Comparison of ENCODE assay signal across 1 cellular context in the genomic region with DNA sequence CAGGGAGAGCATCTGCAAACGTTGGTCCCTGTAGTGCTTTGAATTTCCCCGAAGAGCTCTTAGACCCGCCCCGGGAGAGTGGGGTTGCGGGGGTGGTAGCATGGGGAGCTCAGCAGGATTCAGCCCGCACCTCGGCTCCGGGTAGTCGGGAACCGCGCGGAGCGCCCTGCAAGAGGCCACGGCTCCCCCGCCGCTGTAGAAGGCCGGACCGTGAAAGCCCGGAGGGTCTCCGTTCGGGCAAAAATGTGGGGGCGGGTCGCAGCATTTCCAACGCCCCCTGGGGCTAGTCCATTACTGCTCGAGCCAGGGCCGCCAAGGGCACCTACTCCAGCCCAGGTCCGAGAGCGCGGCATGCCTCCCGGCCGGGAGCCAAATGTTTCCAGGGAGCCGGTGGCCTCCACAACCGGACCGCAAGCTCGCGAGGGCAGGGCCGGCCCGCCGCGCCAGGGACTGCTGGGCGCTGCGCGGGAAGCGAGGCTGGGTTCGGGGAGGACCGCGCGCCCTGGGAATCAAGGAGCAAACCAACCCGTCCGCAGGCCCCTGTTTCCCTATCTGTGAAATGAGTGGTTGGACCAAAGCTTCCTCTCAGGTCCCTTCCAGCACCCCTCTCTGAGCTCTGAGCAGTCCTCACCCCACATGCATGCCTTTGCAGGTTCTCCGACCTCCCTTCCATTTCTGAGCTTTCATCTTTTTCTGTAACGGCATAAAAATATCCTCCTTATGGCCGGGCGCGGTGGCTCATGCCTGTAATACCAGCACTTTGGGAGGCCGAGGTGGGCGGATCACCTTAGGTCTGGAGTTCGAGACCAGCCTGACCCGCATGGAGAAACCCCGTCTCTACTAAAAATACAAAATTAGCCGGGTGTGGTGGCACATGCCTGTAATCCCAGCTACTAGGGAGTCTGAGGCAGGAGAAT.
A peak's percentile ranks its signal among the peaks of the same experiment; 100 is the strongest.
TF ChIP-seq lines count a peak whose summit lies in the region.

No MANE protein-coding gene starts in this region.

TF ChIP-seq in K562, 482 proteins besides CTCF, POLR2A, EP300 and RAD21 (continued from another document and continues in another):
- TF ChIP-seq ETS1 (conservative IDR thresholded peaks at IDR 0.05; ENCODE audit: control insufficient read depth, low read depth, low read length) (no peak), ZNF707 (CRISPR knock-in tag; conservative IDR thresholded peaks at IDR 0.05) (no peak), POLR3A (IDR thresholded peaks at IDR 0.05; ENCODE audit: borderline replicate concordance, extremely low read depth, insufficient read depth, insufficient read length) (no peak), RBFOX2 (IDR thresholded peaks at IDR 0.05; ENCODE audit: low read depth, low read length) (peak; percentile 72; the same call in 1 of the 2 replicates), ARHGAP35 (IDR thresholded peaks at IDR 0.05; ENCODE audit: partially characterized antibody) (no peak), U2AF1 (optimal IDR thresholded peaks at IDR 0.05; ENCODE audit: low read depth, low read length) (peak; percentile 30), RBBP5 (IDR thresholded peaks at IDR 0.05; ENCODE audit: borderline replicate concordance, insufficient read depth, low read length, poor library complexity, severe bottlenecking) (peak; percentile 41), ZNF324 (CRISPR knock-in tag; IDR thresholded peaks at IDR 0.05) (no peak), OTX1 (CRISPR knock-in tag; IDR thresholded peaks at IDR 0.05) (no peak), HDAC3 (IDR thresholded peaks at IDR 0.05; ENCODE audit: borderline replicate concordance, partially characterized antibody) (no peak), CBX3 (IDR thresholded peaks at IDR 0.05; ENCODE audit: borderline replicate concordance in 1 of 2, low read length in 2 of 2) (no peak), WHSC1 (IDR thresholded peaks at IDR 0.05; ENCODE audit: low read length) (no peak), BMI1 (IDR thresholded peaks at IDR 0.05; ENCODE audit: low read length) (no peak), MCM2 (IDR thresholded peaks at IDR 0.05; ENCODE audit: low read depth) (no peak), XRCC3 (IDR thresholded peaks at IDR 0.05) (no peak), ZNF347 (CRISPR knock-in tag; IDR thresholded peaks at IDR 0.05; ENCODE audit: low read depth) (no peak), CREB3 (tag; conservative IDR thresholded peaks at IDR 0.05; ENCODE audit: low read depth) (no peak), FOXK1 (CRISPR knock-in tag; IDR thresholded peaks at IDR 0.05; ENCODE audit: borderline replicate concordance) (no peak), ZNF282 (CRISPR knock-in tag; IDR thresholded peaks at IDR 0.05) (no peak), NFRKB (IDR thresholded peaks at IDR 0.05; ENCODE audit: low read depth) (no peak; the same call in 1 of the 2 replicates), MTA2 (IDR thresholded peaks at IDR 0.05; ENCODE audit: low read depth) (no peak), BCOR (IDR thresholded peaks at IDR 0.05) (0 out of 2 replicates have a peak, but pooled peaks have one; percentile 16), SMARCA5 (IDR thresholded peaks at IDR 0.05) (0 out of 2 replicates have a peak, but pooled peaks have one; percentile 38), ZC3H8 (IDR thresholded peaks at IDR 0.05) (no peak), HBP1 (CRISPR knock-in tag; IDR thresholded peaks at IDR 0.05) (no peak), SAFB2 (IDR thresholded peaks at IDR 0.05; ENCODE audit: borderline replicate concordance, low read depth, low read length, severe bottlenecking) (no peak), POU5F1 (IDR thresholded peaks at IDR 0.05; ENCODE audit: borderline replicate concordance, low read depth, low read length, partially characterized antibody) (no peak), LARP7 (IDR thresholded peaks at IDR 0.05) (no peak), GTF2B (IDR thresholded peaks at IDR 0.05; ENCODE audit: extremely low read depth, insufficient read length) (no peak), ZBTB1 (CRISPR knock-in tag; IDR thresholded peaks at IDR 0.05; ENCODE audit: borderline replicate concordance, low read depth) (no peak; the same call in 1 of the 2 replicates), FOXA3 (CRISPR knock-in tag; conservative IDR thresholded peaks at IDR 0.05 in 1 of 2, IDR thresholded peaks at IDR 0.05 in 1 of 2) (no peak), NRF1 (conservative IDR thresholded peaks at IDR 0.05 in 1 of 2, IDR thresholded peaks at IDR 0.05 in 1 of 2) (no peak), ZNF551 (CRISPR knock-in tag; IDR thresholded peaks at IDR 0.05) (no peak), KLF10 (CRISPR knock-in tag; IDR thresholded peaks at IDR 0.05) (no peak), HMGN3 (IDR thresholded peaks at IDR 0.05; ENCODE audit: borderline replicate concordance, extremely low read depth, insufficient read length, low read depth, low read length) (no peak), CREB1 (IDR thresholded peaks at IDR 0.05) (no peak), CREB1 (CRISPR knock-in tag; IDR thresholded peaks at IDR 0.05) (0 out of 2 replicates have a peak, but pooled peaks have one; percentile 36), SRSF1 (IDR thresholded peaks at IDR 0.05; ENCODE audit: low read depth, low read length) (no peak), BACH1 (tag; IDR thresholded peaks at IDR 0.05) (no peak), ZNF639 (CRISPR knock-in tag; conservative IDR thresholded peaks at IDR 0.05 in 1 of 2, IDR thresholded peaks at IDR 0.05 in 1 of 2) (no peak), ILF3 (IDR thresholded peaks at IDR 0.05; ENCODE audit: borderline replicate concordance) (no peak), ZNF444 (CRISPR knock-in tag; IDR thresholded peaks at IDR 0.05) (no peak), SNRNP70 (optimal IDR thresholded peaks at IDR 0.05; ENCODE audit: low read depth, low read length) (no peak), CBFB (CRISPR knock-in tag; IDR thresholded peaks at IDR 0.05) (no peak), MIER1 (IDR thresholded peaks at IDR 0.05; ENCODE audit: low read depth) (no peak), CSDE1 (IDR thresholded peaks at IDR 0.05) (no peak), ZNF75A (CRISPR knock-in tag; IDR thresholded peaks at IDR 0.05) (no peak)
- TF ChIP-seq, protein P1, sequence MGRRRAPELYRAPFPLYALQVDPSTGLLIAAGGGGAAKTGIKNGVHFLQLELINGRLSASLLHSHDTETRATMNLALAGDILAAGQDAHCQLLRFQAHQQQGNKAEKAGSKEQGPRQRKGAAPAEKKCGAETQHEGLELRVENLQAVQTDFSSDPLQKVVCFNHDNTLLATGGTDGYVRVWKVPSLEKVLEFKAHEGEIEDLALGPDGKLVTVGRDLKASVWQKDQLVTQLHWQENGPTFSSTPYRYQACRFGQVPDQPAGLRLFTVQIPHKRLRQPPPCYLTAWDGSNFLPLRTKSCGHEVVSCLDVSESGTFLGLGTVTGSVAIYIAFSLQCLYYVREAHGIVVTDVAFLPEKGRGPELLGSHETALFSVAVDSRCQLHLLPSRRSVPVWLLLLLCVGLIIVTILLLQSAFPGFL (CRISPR knock-in tag; IDR thresholded peaks at IDR 0.05) = no peak
- TF ChIP-seq, protein P2, sequence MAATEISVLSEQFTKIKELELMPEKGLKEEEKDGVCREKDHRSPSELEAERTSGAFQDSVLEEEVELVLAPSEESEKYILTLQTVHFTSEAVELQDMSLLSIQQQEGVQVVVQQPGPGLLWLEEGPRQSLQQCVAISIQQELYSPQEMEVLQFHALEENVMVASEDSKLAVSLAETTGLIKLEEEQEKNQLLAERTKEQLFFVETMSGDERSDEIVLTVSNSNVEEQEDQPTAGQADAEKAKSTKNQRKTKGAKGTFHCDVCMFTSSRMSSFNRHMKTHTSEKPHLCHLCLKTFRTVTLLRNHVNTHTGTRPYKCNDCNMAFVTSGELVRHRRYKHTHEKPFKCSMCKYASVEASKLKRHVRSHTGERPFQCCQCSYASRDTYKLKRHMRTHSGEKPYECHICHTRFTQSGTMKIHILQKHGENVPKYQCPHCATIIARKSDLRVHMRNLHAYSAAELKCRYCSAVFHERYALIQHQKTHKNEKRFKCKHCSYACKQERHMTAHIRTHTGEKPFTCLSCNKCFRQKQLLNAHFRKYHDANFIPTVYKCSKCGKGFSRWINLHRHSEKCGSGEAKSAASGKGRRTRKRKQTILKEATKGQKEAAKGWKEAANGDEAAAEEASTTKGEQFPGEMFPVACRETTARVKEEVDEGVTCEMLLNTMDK (IDR thresholded peaks at IDR 0.05; ENCODE audit: borderline replicate concordance, insufficient read depth, low read depth, low read length, poor library complexity, severe bottlenecking) = no peak
- TF ChIP-seq, protein P3, sequence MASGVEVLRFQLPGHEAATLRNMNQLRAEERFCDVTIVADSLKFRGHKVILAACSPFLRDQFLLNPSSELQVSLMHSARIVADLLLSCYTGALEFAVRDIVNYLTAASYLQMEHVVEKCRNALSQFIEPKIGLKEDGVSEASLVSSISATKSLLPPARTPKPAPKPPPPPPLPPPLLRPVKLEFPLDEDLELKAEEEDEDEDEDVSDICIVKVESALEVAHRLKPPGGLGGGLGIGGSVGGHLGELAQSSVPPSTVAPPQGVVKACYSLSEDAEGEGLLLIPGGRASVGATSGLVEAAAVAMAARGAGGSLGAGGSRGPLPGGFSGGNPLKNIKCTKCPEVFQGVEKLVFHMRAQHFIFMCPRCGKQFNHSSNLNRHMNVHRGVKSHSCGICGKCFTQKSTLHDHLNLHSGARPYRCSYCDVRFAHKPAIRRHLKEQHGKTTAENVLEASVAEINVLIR (CRISPR knock-in tag; IDR thresholded peaks at IDR 0.05) = no peak
- TF ChIP-seq, protein P4, sequence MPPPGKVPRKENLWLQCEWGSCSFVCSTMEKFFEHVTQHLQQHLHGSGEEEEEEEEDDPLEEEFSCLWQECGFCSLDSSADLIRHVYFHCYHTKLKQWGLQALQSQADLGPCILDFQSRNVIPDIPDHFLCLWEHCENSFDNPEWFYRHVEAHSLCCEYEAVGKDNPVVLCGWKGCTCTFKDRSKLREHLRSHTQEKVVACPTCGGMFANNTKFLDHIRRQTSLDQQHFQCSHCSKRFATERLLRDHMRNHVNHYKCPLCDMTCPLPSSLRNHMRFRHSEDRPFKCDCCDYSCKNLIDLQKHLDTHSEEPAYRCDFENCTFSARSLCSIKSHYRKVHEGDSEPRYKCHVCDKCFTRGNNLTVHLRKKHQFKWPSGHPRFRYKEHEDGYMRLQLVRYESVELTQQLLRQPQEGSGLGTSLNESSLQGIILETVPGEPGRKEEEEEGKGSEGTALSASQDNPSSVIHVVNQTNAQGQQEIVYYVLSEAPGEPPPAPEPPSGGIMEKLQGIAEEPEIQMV (tag; conservative IDR thresholded peaks at IDR 0.05; ENCODE audit: low read depth) = no peak
- TF ChIP-seq, protein P5, sequence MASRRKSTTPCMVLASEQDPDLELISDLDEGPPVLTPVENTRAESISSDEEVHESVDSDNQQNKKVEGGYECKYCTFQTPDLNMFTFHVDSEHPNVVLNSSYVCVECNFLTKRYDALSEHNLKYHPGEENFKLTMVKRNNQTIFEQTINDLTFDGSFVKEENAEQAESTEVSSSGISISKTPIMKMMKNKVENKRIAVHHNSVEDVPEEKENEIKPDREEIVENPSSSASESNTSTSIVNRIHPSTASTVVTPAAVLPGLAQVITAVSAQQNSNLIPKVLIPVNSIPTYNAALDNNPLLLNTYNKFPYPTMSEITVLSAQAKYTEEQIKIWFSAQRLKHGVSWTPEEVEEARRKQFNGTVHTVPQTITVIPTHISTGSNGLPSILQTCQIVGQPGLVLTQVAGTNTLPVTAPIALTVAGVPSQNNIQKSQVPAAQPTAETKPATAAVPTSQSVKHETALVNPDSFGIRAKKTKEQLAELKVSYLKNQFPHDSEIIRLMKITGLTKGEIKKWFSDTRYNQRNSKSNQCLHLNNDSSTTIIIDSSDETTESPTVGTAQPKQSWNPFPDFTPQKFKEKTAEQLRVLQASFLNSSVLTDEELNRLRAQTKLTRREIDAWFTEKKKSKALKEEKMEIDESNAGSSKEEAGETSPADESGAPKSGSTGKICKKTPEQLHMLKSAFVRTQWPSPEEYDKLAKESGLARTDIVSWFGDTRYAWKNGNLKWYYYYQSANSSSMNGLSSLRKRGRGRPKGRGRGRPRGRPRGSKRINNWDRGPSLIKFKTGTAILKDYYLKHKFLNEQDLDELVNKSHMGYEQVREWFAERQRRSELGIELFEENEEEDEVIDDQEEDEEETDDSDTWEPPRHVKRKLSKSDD (conservative IDR thresholded peaks at IDR 0.05; ENCODE audit: low read length) = no peak
